ENCODE assay signal across 1 cellular context in the genomic region with DNA sequence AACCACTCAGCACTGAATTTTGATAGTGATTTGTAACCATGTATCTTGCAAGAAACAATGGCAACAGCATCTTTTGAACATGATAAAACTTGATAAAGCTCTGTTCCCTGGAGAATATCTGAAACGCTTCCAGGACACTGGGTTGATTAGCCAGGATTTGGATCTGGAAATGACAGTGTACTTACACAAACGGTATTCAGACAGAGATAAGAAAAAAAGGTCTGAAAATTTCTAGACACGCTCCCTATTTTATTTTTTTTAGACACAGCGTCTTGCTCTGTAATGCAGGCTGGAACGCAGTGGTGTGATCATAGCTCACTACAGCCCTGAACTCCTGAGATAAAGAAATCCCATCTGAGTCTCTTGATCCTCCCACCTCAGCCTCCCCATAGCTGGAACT.
A peak's percentile ranks its signal among the peaks of the same experiment; 100 is the strongest.
TF ChIP-seq lines count a peak whose summit lies in the region.

No MANE protein-coding gene starts in this region.

TF ChIP-seq in SK-N-SH treated with all-trans-retinoic acid at 6 μM for 48 hours, 23 proteins besides CTCF, POLR2A, EP300 and RAD21 (continued from another document):
- TF ChIP-seq, protein P1, sequence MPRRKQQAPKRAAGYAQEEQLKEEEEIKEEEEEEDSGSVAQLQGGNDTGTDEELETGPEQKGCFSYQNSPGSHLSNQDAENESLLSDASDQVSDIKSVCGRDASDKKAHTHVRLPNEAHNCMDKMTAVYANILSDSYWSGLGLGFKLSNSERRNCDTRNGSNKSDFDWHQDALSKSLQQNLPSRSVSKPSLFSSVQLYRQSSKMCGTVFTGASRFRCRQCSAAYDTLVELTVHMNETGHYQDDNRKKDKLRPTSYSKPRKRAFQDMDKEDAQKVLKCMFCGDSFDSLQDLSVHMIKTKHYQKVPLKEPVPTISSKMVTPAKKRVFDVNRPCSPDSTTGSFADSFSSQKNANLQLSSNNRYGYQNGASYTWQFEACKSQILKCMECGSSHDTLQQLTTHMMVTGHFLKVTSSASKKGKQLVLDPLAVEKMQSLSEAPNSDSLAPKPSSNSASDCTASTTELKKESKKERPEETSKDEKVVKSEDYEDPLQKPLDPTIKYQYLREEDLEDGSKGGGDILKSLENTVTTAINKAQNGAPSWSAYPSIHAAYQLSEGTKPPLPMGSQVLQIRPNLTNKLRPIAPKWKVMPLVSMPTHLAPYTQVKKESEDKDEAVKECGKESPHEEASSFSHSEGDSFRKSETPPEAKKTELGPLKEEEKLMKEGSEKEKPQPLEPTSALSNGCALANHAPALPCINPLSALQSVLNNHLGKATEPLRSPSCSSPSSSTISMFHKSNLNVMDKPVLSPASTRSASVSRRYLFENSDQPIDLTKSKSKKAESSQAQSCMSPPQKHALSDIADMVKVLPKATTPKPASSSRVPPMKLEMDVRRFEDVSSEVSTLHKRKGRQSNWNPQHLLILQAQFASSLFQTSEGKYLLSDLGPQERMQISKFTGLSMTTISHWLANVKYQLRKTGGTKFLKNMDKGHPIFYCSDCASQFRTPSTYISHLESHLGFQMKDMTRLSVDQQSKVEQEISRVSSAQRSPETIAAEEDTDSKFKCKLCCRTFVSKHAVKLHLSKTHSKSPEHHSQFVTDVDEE (CRISPR knock-in tag; IDR thresholded peaks at IDR 0.05): no peak
- TF ChIP-seq ZFP3 (CRISPR knock-in tag; IDR thresholded peaks at IDR 0.05): no peak
- TF ChIP-seq ISL1 (CRISPR knock-in tag; IDR thresholded peaks at IDR 0.05): peak; percentile 34; the same call in 1 of the 2 replicates
- TF ChIP-seq PPARA (CRISPR knock-in tag; IDR thresholded peaks at IDR 0.05; ENCODE audit: borderline replicate concordance): no peak
- no peak for TF ChIP-seq OSR1 (CRISPR knock-in tag; IDR thresholded peaks at IDR 0.05)
- TF ChIP-seq CSDC2 (CRISPR knock-in tag; IDR thresholded peaks at IDR 0.05): no peak
- no peak for TF ChIP-seq BACH2 (CRISPR knock-in tag; IDR thresholded peaks at IDR 0.05; ENCODE audit: borderline replicate concordance)
